21 cellular contexts compared by ENCODE assay signal in the genomic region with DNA sequence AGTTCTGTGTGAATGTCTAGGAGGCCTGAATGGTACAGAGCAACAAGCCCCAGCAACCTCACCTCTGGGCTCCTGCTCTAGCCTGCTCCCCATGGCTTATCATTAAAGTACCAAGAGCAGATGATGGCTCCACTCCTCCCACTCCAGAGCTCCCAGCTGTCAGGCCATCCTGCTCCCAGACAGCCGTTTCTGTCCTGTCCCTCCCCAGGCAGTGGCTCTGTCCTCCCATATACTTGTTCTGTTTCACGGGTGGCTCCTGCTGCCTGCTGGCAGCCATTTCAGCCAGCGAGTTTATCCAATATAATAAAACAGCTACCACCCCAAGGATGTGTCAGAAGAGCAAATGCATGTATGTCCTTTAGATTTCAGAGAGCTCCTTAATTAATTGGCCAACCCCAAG.
"Had no signal": no experiment of that assay in that cellular context is flagged by ENCODE, and none has a peak within 500 bp of the region (broad histone marks: within the 10 kb centered on the region; RNA-seq: fewer than 3 reads in every experiment).

No MANE protein-coding gene starts in this region.

- H3K27me3 Mint-ChIP-seq: activated CD4-positive, alpha-beta memory T cell treated with anti-CD3 and anti-CD28 coated beads, Interleukin-2, amount 10 ng/mL, durations not matched to agents 7 days and 5 days; activated CD4-positive, alpha-beta T cell treated with anti-CD3 and anti-CD28 coated beads, Interleukin-2, amount 10 ng/mL, durations not matched to agents 7 days and 5 days had no signal

- ATAC-seq: gastrocnemius medialis; left colon; pancreas; psoas muscle; stimulated activated naive B cell treated with anti-CD40 and anti-IgM and Interleukin-4, amounts not matched to agents 10 μg/mL and 1 μg/mL and 100 μg/mL, for 72 hours; WTC11 had no signal

- H3K36me3 Mint-ChIP-seq: activated naive CD8-positive, alpha-beta T cell; mesothelial cell of epicardium; naive B cell; stimulated activated naive B cell treated with anti-CD40 and anti-IgM and Interleukin-4, amounts not matched to agents 10 μg/mL and 1 μg/mL and 100 μg/mL, for 72 hours; WTC11 had no signal

- H3K4me3 Mint-ChIP-seq: activated CD4-positive, alpha-beta memory T cell treated with anti-CD3 and anti-CD28 coated beads, Interleukin-2, amount 10 ng/mL, durations not matched to agents 7 days and 5 days; activated CD4-positive, alpha-beta T cell treated with anti-CD3 and anti-CD28 coated beads, Interleukin-2, amount 10 ng/mL, durations not matched to agents 7 days and 5 days; activated naive CD8-positive, alpha-beta T cell; mesothelial cell of epicardium; naive B cell; stimulated activated naive B cell treated with anti-CD40 and anti-IgM and Interleukin-4, amounts not matched to agents 10 μg/mL and 1 μg/mL and 100 μg/mL, for 72 hours; WTC11 had no signal

- DNase-seq: activated CD4-positive, alpha-beta memory T cell treated with anti-CD3 and anti-CD28 coated beads, Interleukin-2, amount 10 ng/mL, durations not matched to agents 7 days and 5 days; activated CD4-positive, alpha-beta T cell treated with anti-CD3 and anti-CD28 coated beads for 1 hour; activated CD4-positive, alpha-beta T cell treated with anti-CD3 and anti-CD28 coated beads, Interleukin-2, amount 10 ng/mL, durations not matched to agents 7 days and 5 days; activated effector memory CD4-positive, alpha-beta T cell treated with Interleukin-2 at 50 U/mL for 16 hours; activated naive CD4-positive, alpha-beta T cell treated with Interleukin-2 at 50 U/mL for 16 hours; anterior cingulate cortex; effector memory CD4-positive, alpha-beta T cell; gastrocnemius medialis; hippocampal formation; kidney; left colon; naive B cell; pancreas; psoas muscle; stimulated activated CD4-positive, alpha-beta T cell treated with anti-CD3 and anti-CD28 coated beads, Interleukin-15, amount 100 ng/mL, for 24 hours; stimulated activated CD4-positive, alpha-beta T cell treated with anti-CD3 and anti-CD28 coated beads, Interleukin-2, amount 100 ng/mL, for 24 hours; stimulated activated naive B cell treated with anti-CD40 and anti-IgM and Interleukin-4, amounts not matched to agents 10 μg/mL and 1 μg/mL and 100 μg/mL, for 72 hours; T-helper 2 cell had no signal

- H3K27ac Mint-ChIP-seq: activated CD4-positive, alpha-beta memory T cell treated with anti-CD3 and anti-CD28 coated beads, Interleukin-2, amount 10 ng/mL, durations not matched to agents 7 days and 5 days; activated CD4-positive, alpha-beta T cell treated with anti-CD3 and anti-CD28 coated beads, Interleukin-2, amount 10 ng/mL, durations not matched to agents 7 days and 5 days; activated naive CD8-positive, alpha-beta T cell; mesothelial cell of epicardium; naive B cell; stimulated activated naive B cell treated with anti-CD40 and anti-IgM and Interleukin-4, amounts not matched to agents 10 μg/mL and 1 μg/mL and 100 μg/mL, for 72 hours; WTC11 had no signal

- H3K9me3 Mint-ChIP-seq: activated CD4-positive, alpha-beta memory T cell treated with anti-CD3 and anti-CD28 coated beads, Interleukin-2, amount 10 ng/mL, durations not matched to agents 7 days and 5 days; activated CD4-positive, alpha-beta T cell treated with anti-CD3 and anti-CD28 coated beads, Interleukin-2, amount 10 ng/mL, durations not matched to agents 7 days and 5 days; mesothelial cell of epicardium had no signal

- H3K4me1 Mint-ChIP-seq: activated CD4-positive, alpha-beta memory T cell treated with anti-CD3 and anti-CD28 coated beads, Interleukin-2, amount 10 ng/mL, durations not matched to agents 7 days and 5 days; activated CD4-positive, alpha-beta T cell treated with anti-CD3 and anti-CD28 coated beads, Interleukin-2, amount 10 ng/mL, durations not matched to agents 7 days and 5 days; mesothelial cell of epicardium; naive B cell; stimulated activated naive B cell treated with anti-CD40 and anti-IgM and Interleukin-4, amounts not matched to agents 10 μg/mL and 1 μg/mL and 100 μg/mL, for 72 hours; WTC11 had no signal
